Comparison of ENCODE assay signal across 8 cellular contexts in genomic region chrX:154761977-154762528, GRCh38. TPM values are rescaled to one million over a fixed set of nuclear protein-coding genes. Genes with fewer than 3 reads are reported as not detected.
DNase-seq lines count a peak whose midpoint lies in the region; ATAC-seq lines count a peak whose summit lies in the region.

No MANE protein-coding gene starts in this region.

- DNase-seq in NCI-H2029 (lab: John Stamatoyannopoulos, UW), result peak; percentile 40
- DNase-seq in NCI-H2029 treated with DMSO at 0.1 percent for 48 hours (lab: John Stamatoyannopoulos, UW), result no peak
- no peak for DNase-seq in NT2/D1 (ENCODE audit: low read depth, low spot score)
- no peak for DNase-seq in stimulated activated CD4-positive, alpha-beta T cell treated with anti-CD3 and anti-CD28 coated beads, Interleukin-2, amount 100 ng/mL, for 48 hours
- DNase-seq in GM19238 (ENCODE audit: insufficient read length, low spot score), result no peak

- WGBS in ectodermal cell, 2 experiments, result 52 to 73% methylated on average over 6 to 7 of the region's 10 CpGs

- H3K36me3 ChIP-seq in NT2/D1 (ENCODE audit: insufficient read depth, insufficient read length, low read length), result peaks cover 25% of the 10 kb centered on the region
- H3K36me3 ChIP-seq in ectodermal cell (ENCODE audit: control insufficient read depth, insufficient read depth, low read length), result peaks cover 12% of the 10 kb centered on the region
- peaks cover 15% of the 10 kb centered on the region for H3K36me3 ChIP-seq in neuron (ENCODE audit: insufficient read depth, low read length)

- peak overlapping the region; percentile 24 for H3K4me3 ChIP-seq in NT2/D1 (ENCODE audit: insufficient read length, low read depth)
- peak overlapping the region; percentile 61 for H3K4me3 ChIP-seq in ectodermal cell (ENCODE audit: insufficient read depth, low read depth, low read length)
- H3K4me3 ChIP-seq in neuron (ENCODE audit: low read length), result peak overlapping the region; percentile 61

- no peaks in the 10 kb centered on the region for H3K27me3 ChIP-seq in NT2/D1 (ENCODE audit: insufficient read depth, insufficient read length)
- H3K27me3 ChIP-seq in ectodermal cell (ENCODE audit: control insufficient read depth, insufficient read depth, low read length, poor library complexity, severe bottlenecking), result no peaks in the 10 kb centered on the region
- peaks cover 12% of the 10 kb centered on the region for H3K27me3 ChIP-seq in neuron (ENCODE audit: insufficient read depth, low read length)

- no peak overlapping the region for H2AFZ ChIP-seq in neuron (ENCODE audit: low read depth, low read length)

- no peaks in the 10 kb centered on the region for H3K4me1 ChIP-seq in NT2/D1 (ENCODE audit: insufficient read depth, insufficient read length)
- H3K4me1 ChIP-seq in ectodermal cell (ENCODE audit: control insufficient read depth, insufficient read depth, low read length), result no peaks in the 10 kb centered on the region
- no peaks in the 10 kb centered on the region for H3K4me1 ChIP-seq in neuron (ENCODE audit: insufficient read depth, low read length)

- H3K27ac ChIP-seq in ectodermal cell (ENCODE audit: insufficient read depth, low read depth, low read length, poor library complexity, severe bottlenecking), result no peak overlapping the region

- H3K9ac ChIP-seq in NT2/D1 (ENCODE audit: insufficient read length, low read depth), result peak overlapping the region; percentile 21

- H3K9me3 ChIP-seq in NT2/D1 (ENCODE audit: insufficient read depth, low read length) (no peaks in the 10 kb centered on the region), ectodermal cell (ENCODE audit: control insufficient read depth, low read length) (no peaks in the 10 kb centered on the region), neuron (ENCODE audit: low read length) (no peaks in the 10 kb centered on the region)

- no peak for ATAC-seq in HG02938 (IDR thresholded peaks at IDR 0.05; ENCODE audit: unreplicated experiment)

RNA-seq across cellular contexts. Expression of gene DKC1, which starts 0.6 kb away (rescaled TPM):
- polyA plus RNA-seq in ectodermal cell (2013, experiment 1 of 4), result 80.8 TPM
- polyA plus RNA-seq in ectodermal cell (2013, experiment 2 of 4), result 76.7 TPM
- 59.0 TPM for polyA plus RNA-seq in ectodermal cell (2013, experiment 3 of 4)
- 64.4 TPM for polyA plus RNA-seq in ectodermal cell (2013, experiment 4 of 4)

RNA-seq across cellular contexts. Expression of gene GAB3, which starts 11.2 kb away (rescaled TPM):
- not detected for polyA plus RNA-seq in ectodermal cell (2013, experiment 1 of 4)
- not detected for polyA plus RNA-seq in ectodermal cell (2013, experiment 2 of 4)
- not detected for polyA plus RNA-seq in ectodermal cell (2013, experiment 3 of 4)
- not detected for polyA plus RNA-seq in ectodermal cell (2013, experiment 4 of 4)

RNA-seq across cellular contexts. Expression of gene MPP1, which starts 43.2 kb away (rescaled TPM):
- polyA plus RNA-seq in ectodermal cell (2013, experiment 1 of 4), result 0.83 TPM
- 0.94 TPM for polyA plus RNA-seq in ectodermal cell (2013, experiment 2 of 4)
- 1.3 TPM for polyA plus RNA-seq in ectodermal cell (2013, experiment 3 of 4)
- 2.4 TPM for polyA plus RNA-seq in ectodermal cell (2013, experiment 4 of 4)
